Comparison of ENCODE assay signal across 8 cellular contexts in genomic region chr2:45458909-45459563, GRCh38.
A peak's percentile ranks its signal among the peaks of the same experiment; 100 is the strongest.
DNase-seq lines count a peak whose midpoint lies in the region; ATAC-seq, FAIRE-seq and TF ChIP-seq lines count a peak whose summit lies in the region.

No MANE protein-coding gene starts in this region.

- TF ChIP-seq POLR2A in H54 (IDR thresholded peaks at IDR 0.05; ENCODE audit: low read depth, low read length) (no peak), prostate gland (IDR thresholded peaks at IDR 0.05) (no peak)

- H3K36me3 ChIP-seq in fibroblast of lung (ENCODE audit: control insufficient read depth, insufficient read depth, low read length) (no peaks in the 10 kb centered on the region), prostate gland (no peaks in the 10 kb centered on the region)

- no peak overlapping the region for H3K9ac ChIP-seq in fibroblast of lung (ENCODE audit: insufficient read depth, low read length)

- no peak overlapping the region for H3K27ac Mint-ChIP-seq in effector memory CD8-positive, alpha-beta T cell

- peak; percentile 15 for DNase-seq in H54 (ENCODE audit: insufficient read length, low spot score)
- DNase-seq in RPMI7951 (ENCODE audit: low read depth): peak; percentile 65
- peak; percentile 60 to 77 for DNase-seq in fibroblast of lung (ENCODE audit: low read depth in 2 of 2)
- peak; percentile 63 for DNase-seq in prostate gland (ENCODE audit: low spot score)
- DNase-seq in effector memory CD8-positive, alpha-beta T cell: no peak
- DNase-seq in NCI-H1930 (lab: John Stamatoyannopoulos, UW): no peak

- H3K27me3 Mint-ChIP-seq in effector memory CD8-positive, alpha-beta T cell: no peaks in the 10 kb centered on the region

- H3K9me3 Mint-ChIP-seq in effector memory CD8-positive, alpha-beta T cell: no peaks in the 10 kb centered on the region

- WGBS in prostate gland: 27% methylated on average over 3 of the region's 3 CpGs

- H3K36me3 Mint-ChIP-seq in effector memory CD8-positive, alpha-beta T cell (ENCODE audit: insufficient read depth): peaks cover 2% of the 10 kb centered on the region

- H3K4me3 ChIP-seq in fibroblast of lung (replicated peaks in 1 of 4; ENCODE audit: control extremely low read depth in 1 of 4, insufficient read depth in 1 of 4, low read depth in 3 of 4, low read length in 4 of 4): no peak overlapping the region
- H3K4me3 ChIP-seq in prostate gland: no peak overlapping the region

- H3K27ac ChIP-seq in fibroblast of lung (ENCODE audit: insufficient read depth, low read length) (no peak overlapping the region), prostate gland (no peak overlapping the region)

- no peak for ATAC-seq in effector memory CD8-positive, alpha-beta T cell (replicated peaks)
- ATAC-seq in HG02588 (IDR thresholded peaks at IDR 0.05; ENCODE audit: unreplicated experiment): no peak
- no peak for ATAC-seq in HG02973 (IDR thresholded peaks at IDR 0.05; ENCODE audit: unreplicated experiment)

- H3K4me1 ChIP-seq in fibroblast of lung (ENCODE audit: control insufficient read depth, extremely low read depth, insufficient read depth, low read length) (peaks cover 11% of the 10 kb centered on the region), prostate gland (replicated peaks) (no peaks in the 10 kb centered on the region)

- H3K4me3 Mint-ChIP-seq in effector memory CD8-positive, alpha-beta T cell: no peak overlapping the region

- no peaks in the 10 kb centered on the region for H3K79me2 ChIP-seq in fibroblast of lung (ENCODE audit: control insufficient read depth, insufficient read depth, low read length)

- H3K4me2 ChIP-seq in fibroblast of lung (ENCODE audit: extremely low read depth, insufficient read depth, low read length): peak overlapping the region; percentile 68

- H4K20me1 ChIP-seq in fibroblast of lung (ENCODE audit: control insufficient read depth, extremely low read depth, insufficient read depth, low read length): no peaks in the 10 kb centered on the region

- H3K9me3 ChIP-seq in fibroblast of lung (ENCODE audit: control insufficient read depth, insufficient read depth, low read depth, low read length): no peaks in the 10 kb centered on the region
- no peaks in the 10 kb centered on the region for H3K9me3 ChIP-seq in prostate gland

- TF ChIP-seq CTCF in fibroblast of lung (conservative IDR thresholded peaks at IDR 0.05 in 1 of 2, IDR thresholded peaks at IDR 0.05 in 1 of 2; ENCODE audit: low read depth in 1 of 2, low read length in 2 of 2) (no peak), prostate gland (IDR thresholded peaks at IDR 0.05) (no peak)

- H2AFZ ChIP-seq in fibroblast of lung (ENCODE audit: low read length): peak overlapping the region; percentile 25

- H3K27me3 ChIP-seq in fibroblast of lung (ENCODE audit: control insufficient read depth, insufficient read depth, low read length) (no peaks in the 10 kb centered on the region), prostate gland (replicated peaks; ENCODE audit: insufficient read depth) (no peaks in the 10 kb centered on the region)

- H3K4me1 Mint-ChIP-seq in effector memory CD8-positive, alpha-beta T cell (ENCODE audit: low read depth in 2 of 2): peaks cover 0 to 9% of the 10 kb centered on the region in 2 donors

- intact Hi-C loops in prostate gland (cut with DNase I): loop anchor here (5.0 kb wide), 2 partner anchors 47 to 287 kb away; no protein-coding TSS in a partner anchor

- peak; percentile 90 for FAIRE-seq in H54 (lab: Jason Lieb, UNC)

Comparison
In these comparisons a context has a peak if more than half of its experiments do, and no peak if none do; other contexts are left out.
1. DNase-seq: peak in H54 (single experiment), RPMI7951 (single experiment), fibroblast of lung (2 of 2) and prostate gland (single experiment); none in effector memory CD8-positive, alpha-beta T cell (0 of 3) and NCI-H1930 (0 of 2).